ENCODE assay signal across 1 cellular context in genomic region chr10:125742465-125742864, GRCh38.
TF ChIP-seq lines count a peak whose summit lies in the region.

No MANE protein-coding gene starts in this region.

TF ChIP-seq in GM23338, 12 proteins besides CTCF, POLR2A, EP300 and RAD21 (continued from another document):
- TF ChIP-seq, protein P1, sequence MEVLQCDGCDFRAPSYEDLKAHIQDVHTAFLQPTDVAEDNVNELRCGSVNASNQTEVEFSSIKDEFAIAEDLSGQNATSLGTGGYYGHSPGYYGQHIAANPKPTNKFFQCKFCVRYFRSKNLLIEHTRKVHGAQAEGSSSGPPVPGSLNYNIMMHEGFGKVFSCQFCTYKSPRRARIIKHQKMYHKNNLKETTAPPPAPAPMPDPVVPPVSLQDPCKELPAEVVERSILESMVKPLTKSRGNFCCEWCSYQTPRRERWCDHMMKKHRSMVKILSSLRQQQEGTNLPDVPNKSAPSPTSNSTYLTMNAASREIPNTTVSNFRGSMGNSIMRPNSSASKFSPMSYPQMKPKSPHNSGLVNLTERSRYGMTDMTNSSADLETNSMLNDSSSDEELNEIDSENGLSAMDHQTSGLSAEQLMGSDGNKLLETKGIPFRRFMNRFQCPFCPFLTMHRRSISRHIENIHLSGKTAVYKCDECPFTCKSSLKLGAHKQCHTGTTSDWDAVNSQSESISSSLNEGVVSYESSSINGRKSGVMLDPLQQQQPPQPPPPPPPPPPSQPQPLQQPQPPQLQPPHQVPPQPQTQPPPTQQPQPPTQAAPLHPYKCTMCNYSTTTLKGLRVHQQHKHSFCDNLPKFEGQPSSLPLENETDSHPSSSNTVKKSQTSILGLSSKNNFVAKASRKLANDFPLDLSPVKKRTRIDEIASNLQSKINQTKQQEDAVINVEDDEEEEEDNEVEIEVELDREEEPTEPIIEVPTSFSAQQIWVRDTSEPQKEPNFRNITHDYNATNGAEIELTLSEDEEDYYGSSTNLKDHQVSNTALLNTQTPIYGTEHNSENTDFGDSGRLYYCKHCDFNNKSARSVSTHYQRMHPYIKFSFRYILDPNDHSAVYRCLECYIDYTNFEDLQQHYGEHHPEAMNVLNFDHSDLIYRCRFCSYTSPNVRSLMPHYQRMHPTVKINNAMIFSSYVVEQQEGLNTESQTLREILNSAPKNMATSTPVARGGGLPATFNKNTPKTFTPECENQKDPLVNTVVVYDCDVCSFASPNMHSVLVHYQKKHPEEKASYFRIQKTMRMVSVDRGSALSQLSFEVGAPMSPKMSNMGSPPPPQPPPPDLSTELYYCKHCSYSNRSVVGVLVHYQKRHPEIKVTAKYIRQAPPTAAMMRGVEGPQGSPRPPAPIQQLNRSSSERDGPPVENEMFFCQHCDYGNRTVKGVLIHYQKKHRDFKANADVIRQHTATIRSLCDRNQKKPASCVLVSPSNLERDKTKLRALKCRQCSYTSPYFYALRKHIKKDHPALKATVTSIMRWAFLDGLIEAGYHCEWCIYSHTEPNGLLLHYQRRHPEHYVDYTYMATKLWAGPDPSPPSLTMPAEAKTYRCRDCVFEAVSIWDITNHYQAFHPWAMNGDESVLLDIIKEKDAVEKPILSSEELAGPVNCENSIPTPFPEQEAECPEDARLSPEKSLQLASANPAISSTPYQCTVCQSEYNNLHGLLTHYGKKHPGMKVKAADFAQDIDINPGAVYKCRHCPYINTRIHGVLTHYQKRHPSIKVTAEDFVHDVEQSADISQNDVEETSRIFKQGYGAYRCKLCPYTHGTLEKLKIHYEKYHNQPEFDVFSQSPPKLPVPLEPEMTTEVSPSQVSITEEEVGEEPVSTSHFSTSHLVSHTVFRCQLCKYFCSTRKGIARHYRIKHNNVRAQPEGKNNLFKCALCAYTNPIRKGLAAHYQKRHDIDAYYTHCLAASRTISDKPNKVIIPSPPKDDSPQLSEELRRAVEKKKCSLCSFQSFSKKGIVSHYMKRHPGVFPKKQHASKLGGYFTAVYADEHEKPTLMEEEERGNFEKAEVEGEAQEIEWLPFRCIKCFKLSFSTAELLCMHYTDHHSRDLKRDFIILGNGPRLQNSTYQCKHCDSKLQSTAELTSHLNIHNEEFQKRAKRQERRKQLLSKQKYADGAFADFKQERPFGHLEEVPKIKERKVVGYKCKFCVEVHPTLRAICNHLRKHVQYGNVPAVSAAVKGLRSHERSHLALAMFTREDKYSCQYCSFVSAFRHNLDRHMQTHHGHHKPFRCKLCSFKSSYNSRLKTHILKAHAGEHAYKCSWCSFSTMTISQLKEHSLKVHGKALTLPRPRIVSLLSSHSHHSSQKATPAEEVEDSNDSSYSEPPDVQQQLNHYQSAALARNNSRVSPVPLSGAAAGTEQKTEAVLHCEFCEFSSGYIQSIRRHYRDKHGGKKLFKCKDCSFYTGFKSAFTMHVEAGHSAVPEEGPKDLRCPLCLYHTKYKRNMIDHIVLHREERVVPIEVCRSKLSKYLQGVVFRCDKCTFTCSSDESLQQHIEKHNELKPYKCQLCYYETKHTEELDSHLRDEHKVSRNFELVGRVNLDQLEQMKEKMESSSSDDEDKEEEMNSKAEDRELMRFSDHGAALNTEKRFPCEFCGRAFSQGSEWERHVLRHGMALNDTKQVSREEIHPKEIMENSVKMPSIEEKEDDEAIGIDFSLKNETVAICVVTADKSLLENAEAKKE (CRISPR knock-in tag; IDR thresholded peaks at IDR 0.05), result no peak
- no peak for TF ChIP-seq NANOG (IDR thresholded peaks at IDR 0.05; ENCODE audit: borderline replicate concordance)
